15 cellular contexts compared by ENCODE assay signal in genomic region chr15:80844011-80844732, GRCh38.
DNase-seq lines count a peak whose midpoint lies in the region; ATAC-seq and TF ChIP-seq lines count a peak whose summit lies in the region.
"Had no signal": no experiment of that assay in that cellular context is flagged by ENCODE, and none has a peak within 500 bp of the region (broad histone marks: within the 10 kb centered on the region; RNA-seq: fewer than 3 reads in every experiment).

No MANE protein-coding gene starts in this region.

- peaks cover 6% of the 10 kb centered on the region for H3K27me3 Mint-ChIP-seq in activated CD4-positive, alpha-beta T cell treated with anti-CD3 and anti-CD28 coated beads, Interleukin-2, amount 10 ng/mL, durations not matched to agents 24 days and 14 days

- H2BK12ac ChIP-seq in trophoblast cell (ENCODE audit: low read length), result no peak overlapping the region

- WGBS in esophagus squamous epithelium, 2 donors, result 83% methylated on average over 1 of the region's 11 CpGs; no CpG with 5 or more reads in 1 of the 2 donors
- no CpG with 5 or more reads among the region's 11 CpGs for WGBS in trophoblast cell (ENCODE audit: extremely low coverage, insufficient coverage, insufficient read length)

- no peaks in the 10 kb centered on the region for H3K4me1 Mint-ChIP-seq in activated CD4-positive, alpha-beta T cell treated with anti-CD3 and anti-CD28 coated beads, Interleukin-2, amount 10 ng/mL, durations not matched to agents 24 days and 14 days
- H3K4me1 Mint-ChIP-seq: activated CD4-positive, alpha-beta T cell treated with anti-CD3 and anti-CD28 coated beads for 36 hours; CD8-positive, alpha-beta memory T cell had no signal

- H3K79me1 ChIP-seq in trophoblast cell (ENCODE audit: low read length), result peaks cover 3% of the 10 kb centered on the region

- no peak overlapping the region for H3K4me3 Mint-ChIP-seq in activated CD4-positive, alpha-beta T cell treated with anti-CD3 and anti-CD28 coated beads, Interleukin-2, amount 10 ng/mL, durations not matched to agents 24 days and 14 days
- H3K4me3 Mint-ChIP-seq: activated CD4-positive, alpha-beta T cell treated with anti-CD3 and anti-CD28 coated beads for 36 hours; CD8-positive, alpha-beta memory T cell had no signal

- no peak overlapping the region for H3K4ac ChIP-seq in trophoblast cell (ENCODE audit: low read depth, low read length)

- no peak overlapping the region for H4K91ac ChIP-seq in trophoblast cell (ENCODE audit: low read depth, low read length)

- no peak overlapping the region for H3K9ac ChIP-seq in trophoblast cell (ENCODE audit: low read length)

- no peaks in the 10 kb centered on the region for H3K36me3 Mint-ChIP-seq in activated CD4-positive, alpha-beta T cell treated with anti-CD3 and anti-CD28 coated beads, Interleukin-2, amount 10 ng/mL, durations not matched to agents 24 days and 14 days (ENCODE audit: low read depth)
- H3K36me3 Mint-ChIP-seq: CD8-positive, alpha-beta memory T cell had no signal

- H3K4me2 ChIP-seq in trophoblast cell (ENCODE audit: low read length), result no peak overlapping the region
- H3K4me2 ChIP-seq: hepatocyte had no signal

- TF ChIP-seq POLR2A in esophagus squamous epithelium (IDR thresholded peaks at IDR 0.05), result no peak

- H3K9me3 ChIP-seq in esophagus squamous epithelium (no peaks in the 10 kb centered on the region), trophoblast cell (ENCODE audit: insufficient read depth, low read depth, low read length) (peaks cover 1% of the 10 kb centered on the region)
- H3K9me3 ChIP-seq: ascending aorta, thoracic aorta had no signal

- no peak for TF ChIP-seq CTCF in esophagus squamous epithelium (IDR thresholded peaks at IDR 0.05)

- no peak overlapping the region for H2AK5ac ChIP-seq in trophoblast cell (ENCODE audit: low read length)

- no peak overlapping the region for H4K8ac ChIP-seq in trophoblast cell (ENCODE audit: low read depth, low read length)

- no peak overlapping the region for H2AFZ ChIP-seq in trophoblast cell (ENCODE audit: insufficient read depth, low read length, poor library complexity)
- H2AFZ ChIP-seq: hepatocyte had no signal

- H3K4me1 ChIP-seq in esophagus squamous epithelium, result peaks cover 10 to 66% (median 21%) of the 10 kb centered on the region in 3 donors
- H3K4me1 ChIP-seq in trophoblast cell (ENCODE audit: control insufficient read depth in 1 of 2, insufficient read depth in 2 of 2, low read length in 2 of 2), result peaks cover 19% of the 10 kb centered on the region in 2 experiments

- ATAC-seq in HG03039 (IDR thresholded peaks at IDR 0.05; ENCODE audit: unreplicated experiment), result no peak
- ATAC-seq: activated CD4-positive, alpha-beta T cell treated with anti-CD3 and anti-CD28 coated beads for 36 hours had no signal

- H3K27ac Mint-ChIP-seq in activated CD4-positive, alpha-beta T cell treated with anti-CD3 and anti-CD28 coated beads, Interleukin-2, amount 10 ng/mL, durations not matched to agents 24 days and 14 days, result no peak overlapping the region
- H3K27ac Mint-ChIP-seq: activated CD4-positive, alpha-beta T cell treated with anti-CD3 and anti-CD28 coated beads for 36 hours; CD8-positive, alpha-beta memory T cell had no signal

- no peaks in the 10 kb centered on the region for H3K9me3 Mint-ChIP-seq in activated CD4-positive, alpha-beta T cell treated with anti-CD3 and anti-CD28 coated beads, Interleukin-2, amount 10 ng/mL, durations not matched to agents 24 days and 14 days
- H3K9me3 Mint-ChIP-seq: CD8-positive, alpha-beta memory T cell had no signal

- H3K14ac ChIP-seq in trophoblast cell (ENCODE audit: low read length), result peak overlapping the region; percentile 60

- no peak overlapping the region for H3K18ac ChIP-seq in trophoblast cell (ENCODE audit: low read length)

- no peaks in the 10 kb centered on the region for H3K79me2 ChIP-seq in trophoblast cell (ENCODE audit: control insufficient read depth, insufficient read depth, low read length, poor library complexity)
- H3K79me2 ChIP-seq: hepatocyte had no signal

- H3K23ac ChIP-seq in trophoblast cell (ENCODE audit: low read length), result no peak overlapping the region

- H3K36me3 ChIP-seq in esophagus squamous epithelium (no peaks in the 10 kb centered on the region), trophoblast cell (ENCODE audit: control insufficient read depth in 1 of 2, insufficient read depth in 2 of 2, low read length in 2 of 2) (peaks cover 0 to 2% of the 10 kb centered on the region in 2 experiments)
- H3K36me3 ChIP-seq: ascending aorta, thoracic aorta had no signal

- peak overlapping the region; percentile 10 for H2BK120ac ChIP-seq in trophoblast cell (ENCODE audit: insufficient read depth, low read length, poor library complexity)

- no peak overlapping the region for H4K12ac ChIP-seq in trophoblast cell (ENCODE audit: low read depth, low read length)

- H3K4me3 ChIP-seq in esophagus squamous epithelium, result no peak overlapping the region
- no peak overlapping the region for H3K4me3 ChIP-seq in trophoblast cell (ENCODE audit: low read depth, low read length)
- H3K4me3 ChIP-seq: ascending aorta, hepatocyte, thoracic aorta had no signal

- peak overlapping the region; percentile 28 to 77 (median 58) for H3K27ac ChIP-seq in esophagus squamous epithelium
- H3K27ac ChIP-seq in trophoblast cell (ENCODE audit: low read depth, low read length), result no peak overlapping the region
- H3K27ac ChIP-seq: ascending aorta, hepatocyte, thoracic aorta had no signal

- intact Hi-C loops in esophagus squamous epithelium (cut with DNase I), result no loop called here
- intact Hi-C loops in activated CD4-positive, alpha-beta T cell treated with anti-CD3 and anti-CD28 coated beads, Interleukin-2, amount 10 ng/mL, durations not matched to agents 24 days and 14 days (cut with micrococcal nuclease), result no loop called here

- DNase-seq in GM04504 (ENCODE audit: low read depth), result peak; percentile 28
- DNase-seq in RPMI7951 (ENCODE audit: low read depth), result peak; percentile 59
- no peak for DNase-seq in esophagus squamous epithelium (lab: John Stamatoyannopoulos, UW)
- DNase-seq in trophoblast cell, result peak; percentile 56 to 76
- DNase-seq in activated CD4-positive, alpha-beta T cell treated with anti-CD3 and anti-CD28 coated beads, Interleukin-2, amount 10 ng/mL, durations not matched to agents 24 days and 14 days, result no peak
- no peak for DNase-seq in retina
- no peak for DNase-seq in midbrain (lab: John Stamatoyannopoulos, UW)
- DNase-seq: activated CD4-positive, alpha-beta T cell treated with anti-CD3 and anti-CD28 coated beads for 36 hours; activated T-cell treated with anti-CD3 and anti-CD28 coated beads, Interleukin-2, amount 50 U/mL, for 48 hours; CD8-positive, alpha-beta memory T cell; effector CD8-positive, alpha-beta T cell had no signal

- peak overlapping the region; percentile 4 for H2BK5ac ChIP-seq in trophoblast cell (ENCODE audit: low read depth, low read length, poor library complexity)

- peaks cover 0 to 35% (median 0%) of the 10 kb centered on the region in 4 donors for H3K27me3 ChIP-seq in esophagus squamous epithelium
- H3K27me3 ChIP-seq in trophoblast cell (ENCODE audit: insufficient read depth, low read length), result no peaks in the 10 kb centered on the region
- H3K27me3 ChIP-seq: ascending aorta, hepatocyte had no signal

Comparison
In these comparisons a context has a peak if more than half of its experiments do, and no peak if none do; other contexts are left out.
1. DNase-seq: peak in GM04504 (single experiment), RPMI7951 (single experiment) and trophoblast cell (2 of 2); none in esophagus squamous epithelium (single experiment), activated CD4-positive, alpha-beta T cell treated with anti-CD3 and anti-CD28 coated beads, Interleukin-2, amount 10 ng/mL, durations not matched to agents 24 days and 14 days (single experiment), retina (single experiment) and midbrain (single experiment).